Comparison of ENCODE assay signal across 8 cellular contexts in the genomic region with DNA sequence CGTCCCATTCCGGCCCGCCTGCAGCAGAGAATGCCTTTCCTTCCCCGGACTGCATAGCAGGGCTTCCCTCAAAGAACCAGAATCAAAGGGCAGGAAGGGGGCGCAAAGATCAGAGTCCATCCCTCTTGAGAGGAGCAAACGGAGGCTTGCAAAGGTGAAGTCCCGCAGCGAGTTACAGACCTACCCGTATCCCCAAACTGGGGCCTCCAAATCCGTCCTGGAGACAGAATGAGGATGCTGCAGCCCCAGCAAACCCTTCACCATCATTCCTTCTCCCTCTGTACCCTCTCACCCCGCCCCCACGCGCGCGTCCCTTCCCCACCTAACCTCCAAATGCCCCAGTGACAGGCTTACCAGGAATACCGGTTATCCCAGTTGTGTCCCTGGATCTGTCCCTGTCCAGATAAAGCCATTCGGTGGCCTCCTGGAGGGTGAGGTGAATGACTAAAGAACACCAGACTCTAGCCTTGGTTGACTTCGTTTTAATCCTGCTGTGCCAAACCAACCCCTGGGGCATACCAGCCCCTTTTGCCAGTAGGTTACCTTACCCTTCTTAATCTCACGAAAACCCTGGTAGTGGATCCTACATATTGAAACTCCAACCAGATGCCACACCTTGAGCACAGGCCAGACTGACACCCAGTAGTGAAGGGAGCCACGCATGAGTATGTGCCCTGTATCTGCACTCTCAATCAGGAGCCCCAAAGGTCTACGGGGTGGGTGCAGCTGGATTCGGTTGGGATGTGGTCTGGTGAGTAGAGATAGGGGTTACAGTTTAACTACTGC. TPM values are rescaled to one million over a fixed set of nuclear protein-coding genes. Genes with fewer than 3 reads are reported as not detected.
A peak's percentile ranks its signal among the peaks of the same experiment; 100 is the strongest.
DNase-seq lines count a peak whose midpoint lies in the region; ATAC-seq and TF ChIP-seq lines count a peak whose summit lies in the region.

No MANE protein-coding gene starts in this region.

- peak overlapping the region; percentile 99 for H3K4me2 ChIP-seq in GM23338

- peaks cover 3% of the 10 kb centered on the region; the same call in 1 of the 2 replicates for H3F3A ChIP-seq in GM23338 (replicated peaks; ENCODE audit: low read depth)

- CTCF ChIA-PET in activated CD4-positive, alpha-beta T cell treated with anti-CD3 and anti-CD28 coated beads, Interleukin-2, amount 10 ng/mL, durations not matched to agents 7 days and 5 days (lab: Charles Lee): no interaction called here

- H3K4me3 ChIP-seq in GM23338 (peak overlapping the region; percentile 86), foreskin fibroblast (ENCODE audit: low read depth in 1 of 2, low read length in 2 of 2) (peak overlapping the region; percentile 46 to 62), neutrophil (ENCODE audit: low read depth in 1 of 2, low read length in 1 of 2) (peak overlapping the region; percentile 76 to 81)

- H3K27me3 Mint-ChIP-seq in GM23338 (ENCODE audit: insufficient read depth, low read depth, poor library complexity): peaks cover 85% of the 10 kb centered on the region
- H3K27me3 Mint-ChIP-seq in activated CD4-positive, alpha-beta T cell treated with anti-CD3 and anti-CD28 coated beads, Interleukin-2, amount 10 ng/mL, durations not matched to agents 7 days and 5 days: peaks cover 31% of the 10 kb centered on the region

- peaks cover 95% of the 10 kb centered on the region for H3K27me3 ChIP-seq in GM23338 (ENCODE audit: insufficient read depth)
- peaks cover 11% of the 10 kb centered on the region for H3K27me3 ChIP-seq in neutrophil

- peak; percentile 81 for ATAC-seq in GM23338

- H3K4me1 ChIP-seq in GM23338 (ENCODE audit: insufficient read depth) (peaks cover 11% of the 10 kb centered on the region), neutrophil (ENCODE audit: control insufficient read depth in 1 of 2, insufficient read depth in 1 of 2, low read depth in 1 of 2, low read length in 1 of 2) (peaks cover 42 to 47% of the 10 kb centered on the region in 2 experiments)

- H3K36me3 Mint-ChIP-seq in GM23338 (ENCODE audit: low read depth): no peaks in the 10 kb centered on the region
- no peaks in the 10 kb centered on the region for H3K36me3 Mint-ChIP-seq in activated CD4-positive, alpha-beta T cell treated with anti-CD3 and anti-CD28 coated beads, Interleukin-2, amount 10 ng/mL, durations not matched to agents 7 days and 5 days (ENCODE audit: low read depth)

- TF ChIP-seq CTCF in GM23338 (conservative IDR thresholded peaks at IDR 0.05; ENCODE audit: low read depth in 2 of 2) (peak in 1 of 2 experiments; percentile 17; a peak in 1 of 4 replicates), foreskin fibroblast (IDR thresholded peaks at IDR 0.05; ENCODE audit: low read depth, low read length) (no peak), neutrophil (IDR thresholded peaks at IDR 0.05) (no peak)

- no peaks in the 10 kb centered on the region for H3K36me3 ChIP-seq in GM23338 (ENCODE audit: insufficient read depth)
- H3K36me3 ChIP-seq in neutrophil: peaks cover 5% of the 10 kb centered on the region

- peak overlapping the region; percentile 66 for H3K4me3 Mint-ChIP-seq in GM23338
- peak overlapping the region; percentile 70 for H3K4me3 Mint-ChIP-seq in activated CD4-positive, alpha-beta T cell treated with anti-CD3 and anti-CD28 coated beads, Interleukin-2, amount 10 ng/mL, durations not matched to agents 7 days and 5 days

- peaks cover 17% of the 10 kb centered on the region for H4K20me1 ChIP-seq in GM23338 (replicated peaks; ENCODE audit: insufficient read depth)

- H3K27ac ChIP-seq in GM23338 (ENCODE audit: low read depth) (no peak overlapping the region), neutrophil (peak overlapping the region; percentile 90)

- no peaks in the 10 kb centered on the region for H3K79me2 ChIP-seq in GM23338 (replicated peaks; ENCODE audit: insufficient read depth)

- peak; percentile 31 for DNase-seq in AG20443 (ENCODE audit: low spot score)
- peak; percentile 82 for DNase-seq in GM23338 (ENCODE audit: low spot score)
- DNase-seq in activated CD4-positive, alpha-beta T cell treated with anti-CD3 and anti-CD28 coated beads, Interleukin-2, amount 10 ng/mL, durations not matched to agents 7 days and 5 days: peak; percentile 13
- no peak for DNase-seq in foreskin fibroblast
- no peak for DNase-seq in cerebellum (ENCODE audit: low spot score)
- DNase-seq in NK-92 treated with Interleukin-12 subunit alpha and Interleukin-12 subunit beta, amount 100 ng/mL, for 24 hours (lab: John Stamatoyannopoulos, UW): no peak
- no peak for DNase-seq in DMS153 (lab: John Stamatoyannopoulos, UW)

- POLR2A ChIA-PET in activated CD4-positive, alpha-beta T cell treated with anti-CD3 and anti-CD28 coated beads, Interleukin-2, amount 10 ng/mL, durations not matched to agents 7 days and 5 days (lab: Charles Lee): no interaction called here

- no peaks in the 10 kb centered on the region for H3K9me3 Mint-ChIP-seq in GM23338
- H3K9me3 Mint-ChIP-seq in activated CD4-positive, alpha-beta T cell treated with anti-CD3 and anti-CD28 coated beads, Interleukin-2, amount 10 ng/mL, durations not matched to agents 7 days and 5 days: no peaks in the 10 kb centered on the region

- H3K4me1 Mint-ChIP-seq in GM23338: peaks cover 19% of the 10 kb centered on the region
- peaks cover 19% of the 10 kb centered on the region for H3K4me1 Mint-ChIP-seq in activated CD4-positive, alpha-beta T cell treated with anti-CD3 and anti-CD28 coated beads, Interleukin-2, amount 10 ng/mL, durations not matched to agents 7 days and 5 days

- no peak overlapping the region for H3K27ac Mint-ChIP-seq in GM23338
- H3K27ac Mint-ChIP-seq in activated CD4-positive, alpha-beta T cell treated with anti-CD3 and anti-CD28 coated beads, Interleukin-2, amount 10 ng/mL, durations not matched to agents 7 days and 5 days: peak overlapping the region; percentile 81

- H2AFZ ChIP-seq in GM23338: no peak overlapping the region; the same call in 1 of the 2 replicates

- no peaks in the 10 kb centered on the region for H3K9me2 ChIP-seq in GM23338 (ENCODE audit: insufficient read depth)

- H3K9me3 ChIP-seq in neutrophil: no peaks in the 10 kb centered on the region

TF ChIP-seq in GM23338, 12 proteins besides CTCF, POLR2A, EP300 and RAD21 (continues in another document):
- TF ChIP-seq NANOG (IDR thresholded peaks at IDR 0.05; ENCODE audit: borderline replicate concordance): no peak
- TF ChIP-seq STAT1 (IDR thresholded peaks at IDR 0.05; ENCODE audit: unreplicated experiment): no peak
- peak; percentile 45; the same call in 1 of the 2 replicates for TF ChIP-seq POLR2AphosphoS5 (IDR thresholded peaks at IDR 0.05; ENCODE audit: low read depth)
- peak; percentile 7 for TF ChIP-seq EZH2 (IDR thresholded peaks at IDR 0.05; ENCODE audit: low read depth, unreplicated experiment)
- TF ChIP-seq, protein P1, sequence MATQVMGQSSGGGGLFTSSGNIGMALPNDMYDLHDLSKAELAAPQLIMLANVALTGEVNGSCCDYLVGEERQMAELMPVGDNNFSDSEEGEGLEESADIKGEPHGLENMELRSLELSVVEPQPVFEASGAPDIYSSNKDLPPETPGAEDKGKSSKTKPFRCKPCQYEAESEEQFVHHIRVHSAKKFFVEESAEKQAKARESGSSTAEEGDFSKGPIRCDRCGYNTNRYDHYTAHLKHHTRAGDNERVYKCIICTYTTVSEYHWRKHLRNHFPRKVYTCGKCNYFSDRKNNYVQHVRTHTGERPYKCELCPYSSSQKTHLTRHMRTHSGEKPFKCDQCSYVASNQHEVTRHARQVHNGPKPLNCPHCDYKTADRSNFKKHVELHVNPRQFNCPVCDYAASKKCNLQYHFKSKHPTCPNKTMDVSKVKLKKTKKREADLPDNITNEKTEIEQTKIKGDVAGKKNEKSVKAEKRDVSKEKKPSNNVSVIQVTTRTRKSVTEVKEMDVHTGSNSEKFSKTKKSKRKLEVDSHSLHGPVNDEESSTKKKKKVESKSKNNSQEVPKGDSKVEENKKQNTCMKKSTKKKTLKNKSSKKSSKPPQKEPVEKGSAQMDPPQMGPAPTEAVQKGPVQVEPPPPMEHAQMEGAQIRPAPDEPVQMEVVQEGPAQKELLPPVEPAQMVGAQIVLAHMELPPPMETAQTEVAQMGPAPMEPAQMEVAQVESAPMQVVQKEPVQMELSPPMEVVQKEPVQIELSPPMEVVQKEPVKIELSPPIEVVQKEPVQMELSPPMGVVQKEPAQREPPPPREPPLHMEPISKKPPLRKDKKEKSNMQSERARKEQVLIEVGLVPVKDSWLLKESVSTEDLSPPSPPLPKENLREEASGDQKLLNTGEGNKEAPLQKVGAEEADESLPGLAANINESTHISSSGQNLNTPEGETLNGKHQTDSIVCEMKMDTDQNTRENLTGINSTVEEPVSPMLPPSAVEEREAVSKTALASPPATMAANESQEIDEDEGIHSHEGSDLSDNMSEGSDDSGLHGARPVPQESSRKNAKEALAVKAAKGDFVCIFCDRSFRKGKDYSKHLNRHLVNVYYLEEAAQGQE (IDR thresholded peaks at IDR 0.05; ENCODE audit: unreplicated experiment): no peak
- no peak for TF ChIP-seq JUNB (IDR thresholded peaks at IDR 0.05; ENCODE audit: unreplicated experiment)
- TF ChIP-seq ZNF331 (CRISPR knock-in tag; IDR thresholded peaks at IDR 0.05; ENCODE audit: low read depth): no peak
- TF ChIP-seq CREB1 (CRISPR knock-in tag; IDR thresholded peaks at IDR 0.05; ENCODE audit: low read depth): no peak

RNA-seq across cellular contexts. Expression of a gene that starts 1.0 kb away (rescaled TPM):
- total RNA-seq in GM23338 (2014; rRNA removed; shearing (Covaris generic)): 0.70 TPM in 1 of 2 replicates, not detected in the other
- 0.08 and 0.10 TPM in 2 replicates for polyA plus RNA-seq in GM23338 (2016; fragmentation: Nextera tagmentation; extraction: Ambion mirVana)
- 1 to 10 TPM; 2.6 to 3.2 TPM for total RNA-seq in activated CD4-positive, alpha-beta T cell treated with anti-CD3 and anti-CD28 coated beads, Interleukin-2, amount 10 ng/mL, durations not matched to agents 7 days and 5 days
- 11.1 TPM for total RNA-seq in cerebellum

Comparison
In these comparisons a context has a peak if more than half of its experiments do, and no peak if none do; other contexts are left out.
1. DNase-seq: peak in AG20443 (single experiment), GM23338 (single experiment) and activated CD4-positive, alpha-beta T cell treated with anti-CD3 and anti-CD28 coated beads, Interleukin-2, amount 10 ng/mL, durations not matched to agents 7 days and 5 days (single experiment); none in foreskin fibroblast (0 of 2), cerebellum (single experiment), NK-92 treated with Interleukin-12 subunit alpha and Interleukin-12 subunit beta, amount 100 ng/mL, for 24 hours (single experiment) and DMS153 (single experiment).
2. Peak in every context shown above with its lines, with median percentiles within 50 percentile points of each other: H3K4me3 ChIP-seq.